ENCODE assay signal across 1 cellular context in the genomic region with DNA sequence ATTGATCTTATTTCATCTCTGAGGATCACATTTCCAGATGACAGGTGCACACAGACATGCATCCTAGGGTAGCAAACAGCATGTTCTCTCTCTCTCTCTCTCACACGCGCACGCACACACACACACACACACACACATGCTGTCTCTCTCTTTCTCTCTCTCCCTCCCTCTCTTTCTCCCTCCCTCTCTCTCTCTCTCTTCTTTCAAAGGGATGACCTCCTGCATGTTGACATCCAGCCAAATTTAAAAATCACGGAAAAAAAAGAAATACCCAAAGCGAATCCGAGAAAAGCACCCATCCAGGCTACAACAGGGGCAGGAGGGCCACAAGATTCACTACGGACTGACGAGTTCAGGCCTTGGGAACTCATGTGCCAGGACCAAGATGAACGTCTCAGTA.
TF ChIP-seq lines count a peak whose summit lies in the region.

No MANE protein-coding gene starts in this region.

TF ChIP-seq in HCT116, 20 proteins besides CTCF, POLR2A, EP300 and RAD21 (continued from another document):
- TF ChIP-seq, protein P1, sequence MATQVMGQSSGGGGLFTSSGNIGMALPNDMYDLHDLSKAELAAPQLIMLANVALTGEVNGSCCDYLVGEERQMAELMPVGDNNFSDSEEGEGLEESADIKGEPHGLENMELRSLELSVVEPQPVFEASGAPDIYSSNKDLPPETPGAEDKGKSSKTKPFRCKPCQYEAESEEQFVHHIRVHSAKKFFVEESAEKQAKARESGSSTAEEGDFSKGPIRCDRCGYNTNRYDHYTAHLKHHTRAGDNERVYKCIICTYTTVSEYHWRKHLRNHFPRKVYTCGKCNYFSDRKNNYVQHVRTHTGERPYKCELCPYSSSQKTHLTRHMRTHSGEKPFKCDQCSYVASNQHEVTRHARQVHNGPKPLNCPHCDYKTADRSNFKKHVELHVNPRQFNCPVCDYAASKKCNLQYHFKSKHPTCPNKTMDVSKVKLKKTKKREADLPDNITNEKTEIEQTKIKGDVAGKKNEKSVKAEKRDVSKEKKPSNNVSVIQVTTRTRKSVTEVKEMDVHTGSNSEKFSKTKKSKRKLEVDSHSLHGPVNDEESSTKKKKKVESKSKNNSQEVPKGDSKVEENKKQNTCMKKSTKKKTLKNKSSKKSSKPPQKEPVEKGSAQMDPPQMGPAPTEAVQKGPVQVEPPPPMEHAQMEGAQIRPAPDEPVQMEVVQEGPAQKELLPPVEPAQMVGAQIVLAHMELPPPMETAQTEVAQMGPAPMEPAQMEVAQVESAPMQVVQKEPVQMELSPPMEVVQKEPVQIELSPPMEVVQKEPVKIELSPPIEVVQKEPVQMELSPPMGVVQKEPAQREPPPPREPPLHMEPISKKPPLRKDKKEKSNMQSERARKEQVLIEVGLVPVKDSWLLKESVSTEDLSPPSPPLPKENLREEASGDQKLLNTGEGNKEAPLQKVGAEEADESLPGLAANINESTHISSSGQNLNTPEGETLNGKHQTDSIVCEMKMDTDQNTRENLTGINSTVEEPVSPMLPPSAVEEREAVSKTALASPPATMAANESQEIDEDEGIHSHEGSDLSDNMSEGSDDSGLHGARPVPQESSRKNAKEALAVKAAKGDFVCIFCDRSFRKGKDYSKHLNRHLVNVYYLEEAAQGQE (IDR thresholded peaks at IDR 0.05; ENCODE audit: low read depth), result no peak
- TF ChIP-seq, protein P2, sequence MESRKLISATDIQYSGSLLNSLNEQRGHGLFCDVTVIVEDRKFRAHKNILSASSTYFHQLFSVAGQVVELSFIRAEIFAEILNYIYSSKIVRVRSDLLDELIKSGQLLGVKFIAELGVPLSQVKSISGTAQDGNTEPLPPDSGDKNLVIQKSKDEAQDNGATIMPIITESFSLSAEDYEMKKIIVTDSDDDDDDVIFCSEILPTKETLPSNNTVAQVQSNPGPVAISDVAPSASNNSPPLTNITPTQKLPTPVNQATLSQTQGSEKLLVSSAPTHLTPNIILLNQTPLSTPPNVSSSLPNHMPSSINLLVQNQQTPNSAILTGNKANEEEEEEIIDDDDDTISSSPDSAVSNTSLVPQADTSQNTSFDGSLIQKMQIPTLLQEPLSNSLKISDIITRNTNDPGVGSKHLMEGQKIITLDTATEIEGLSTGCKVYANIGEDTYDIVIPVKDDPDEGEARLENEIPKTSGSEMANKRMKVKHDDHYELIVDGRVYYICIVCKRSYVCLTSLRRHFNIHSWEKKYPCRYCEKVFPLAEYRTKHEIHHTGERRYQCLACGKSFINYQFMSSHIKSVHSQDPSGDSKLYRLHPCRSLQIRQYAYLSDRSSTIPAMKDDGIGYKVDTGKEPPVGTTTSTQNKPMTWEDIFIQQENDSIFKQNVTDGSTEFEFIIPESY (IDR thresholded peaks at IDR 0.05; ENCODE audit: extremely low read depth, insufficient replicate concordance, low read length), result no peak
- TF ChIP-seq YY1 (IDR thresholded peaks at IDR 0.05; ENCODE audit: extremely low read depth, insufficient replicate concordance, low read depth, low read length) (no peak), CBX3 (IDR thresholded peaks at IDR 0.05; ENCODE audit: low read depth) (no peak), JUND (IDR thresholded peaks at IDR 0.05) (no peak), ZFX (IDR thresholded peaks at IDR 0.05) (no peak), ZNF274 (IDR thresholded peaks at IDR 0.05; ENCODE audit: low read depth, low read length) (no peak), EZH2 (IDR thresholded peaks at IDR 0.05) (no peak), EGR1 (IDR thresholded peaks at IDR 0.05; ENCODE audit: low read depth) (no peak), SP1 (IDR thresholded peaks at IDR 0.05; ENCODE audit: low read depth) (no peak), SRF (IDR thresholded peaks at IDR 0.05; ENCODE audit: low read depth) (no peak), TCF7L2 (IDR thresholded peaks at IDR 0.05; ENCODE audit: borderline replicate concordance, extremely low read depth, insufficient read depth, insufficient read length) (no peak), EZH2phosphoT487 (IDR thresholded peaks at IDR 0.05; ENCODE audit: borderline replicate concordance) (no peak)
- TF ChIP-seq, protein P3, sequence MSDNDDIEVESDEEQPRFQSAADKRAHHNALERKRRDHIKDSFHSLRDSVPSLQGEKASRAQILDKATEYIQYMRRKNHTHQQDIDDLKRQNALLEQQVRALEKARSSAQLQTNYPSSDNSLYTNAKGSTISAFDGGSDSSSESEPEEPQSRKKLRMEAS (IDR thresholded peaks at IDR 0.05), result no peak
